ENCODE assay signal across 18 cellular contexts in the genomic region with DNA sequence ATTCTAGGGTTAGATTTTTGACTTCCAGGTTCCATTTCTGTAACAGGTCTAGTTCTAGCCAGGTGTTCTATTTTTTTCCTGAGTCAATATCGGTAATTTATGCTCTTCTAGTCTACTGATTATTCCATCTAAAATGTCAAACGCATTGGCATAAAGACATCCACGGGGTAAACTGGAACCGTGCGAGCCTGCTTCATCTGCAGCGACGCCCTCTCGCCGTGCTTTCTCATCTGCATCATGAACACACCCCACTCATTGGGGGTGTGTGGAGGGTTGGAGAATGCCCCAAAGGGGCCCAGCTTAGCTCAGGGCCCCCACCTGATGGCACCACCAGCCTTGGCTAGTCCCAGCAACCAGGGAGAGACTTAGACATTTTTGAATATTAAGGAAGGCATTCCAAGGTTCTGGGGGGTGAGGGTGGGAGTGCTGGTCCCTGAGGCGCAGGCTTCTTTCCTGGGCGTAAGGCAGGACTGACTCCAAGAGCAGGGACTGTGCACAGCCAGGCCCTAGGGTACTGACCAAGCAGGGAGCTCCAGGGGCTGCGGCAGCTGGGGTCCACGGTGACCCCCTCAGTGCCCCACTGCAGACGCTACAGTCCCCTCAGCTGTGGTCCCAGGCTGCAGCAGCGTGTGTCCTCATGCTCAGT. TPM values are rescaled to one million over a fixed set of nuclear protein-coding genes. Genes with fewer than 3 reads are reported as not detected.
"Had no signal": no experiment of that assay in that cellular context is flagged by ENCODE, and none has a peak within 500 bp of the region (broad histone marks: within the 10 kb centered on the region; RNA-seq: fewer than 3 reads in every experiment).

No MANE protein-coding gene starts in this region.

- H3K27ac Mint-ChIP-seq: activated CD4-positive, alpha-beta memory T cell treated with anti-CD3 and anti-CD28 coated beads for 36 hours; activated CD4-positive, alpha-beta T cell treated with anti-CD3 and anti-CD28 coated beads for 36 hours; activated T-cell treated with anti-CD3 and anti-CD28 coated beads, Interleukin-2, amount 50 U/mL, for 24 hours had no signal

- H3K9me3 Mint-ChIP-seq: activated CD4-positive, alpha-beta memory T cell treated with anti-CD3 and anti-CD28 coated beads for 36 hours; activated T-cell treated with anti-CD3 and anti-CD28 coated beads, Interleukin-2, amount 50 U/mL, for 24 hours had no signal

- H3K4me3 ChIP-seq: ascending aorta, tibial artery had no signal

- H3K36me3 ChIP-seq: ascending aorta, tibial artery had no signal

- H3K27me3 ChIP-seq: ascending aorta, tibial artery had no signal

- H3K4me1 ChIP-seq: parathyroid adenoma had no signal

- H3K27ac ChIP-seq: ascending aorta, parathyroid adenoma, tibial artery, VCaP had no signal

- H3K9me3 ChIP-seq: ascending aorta, tibial artery had no signal

- ATAC-seq: activated CD4-positive, alpha-beta T cell treated with anti-CD3 and anti-CD28 coated beads for 36 hours; naive thymus-derived CD4-positive, alpha-beta T cell; sciatic nerve had no signal

- H3K4me3 Mint-ChIP-seq: activated CD4-positive, alpha-beta memory T cell treated with anti-CD3 and anti-CD28 coated beads for 36 hours; activated CD4-positive, alpha-beta T cell treated with anti-CD3 and anti-CD28 coated beads for 36 hours; activated T-cell treated with anti-CD3 and anti-CD28 coated beads, Interleukin-2, amount 50 U/mL, for 24 hours; naive thymus-derived CD4-positive, alpha-beta T cell had no signal

- DNase-seq: activated CD4-positive, alpha-beta memory T cell treated with anti-CD3 and anti-CD28 coated beads for 36 hours; activated CD4-positive, alpha-beta T cell treated with anti-CD3 and anti-CD28 coated beads for 36 hours; activated naive CD4-positive, alpha-beta T cell treated with anti-CD3 and anti-CD28 coated beads, Interleukin-2, amount 50 U/mL, for 16 hours; cortex of kidney; erythroblast; foreskin melanocyte; glutamatergic neuron; hippocampal formation; mesendoderm; stimulated activated naive CD4-positive, alpha-beta T cell treated with Interleukin-2 at 50 U/mL for 16 hours; tibial artery had no signal

- H3K36me3 Mint-ChIP-seq: activated CD4-positive, alpha-beta memory T cell treated with anti-CD3 and anti-CD28 coated beads for 36 hours; naive thymus-derived CD4-positive, alpha-beta T cell had no signal

RNA-seq across cellular contexts. Expression of a gene that starts 12.9 kb away (rescaled TPM):
- total RNA-seq: ascending aorta, SK-MEL-5 had no signal

RNA-seq across cellular contexts. Expression of a gene that starts 43.0 kb away (rescaled TPM):
- total RNA-seq: activated CD4-positive, alpha-beta T cell treated with anti-CD3 and anti-CD28 coated beads for 36 hours; SK-MEL-5 had no signal
